Comparison of ENCODE assay signal across 24 cellular contexts in genomic region chr5:124714910-124715309, GRCh38.
"Had no signal": no experiment of that assay in that cellular context is flagged by ENCODE, and none has a peak within 500 bp of the region (broad histone marks: within the 10 kb centered on the region; RNA-seq: fewer than 3 reads in every experiment).

No MANE protein-coding gene starts in this region.

- H3K36me3 ChIP-seq: esophagus squamous epithelium, heart right ventricle, left lung, neutrophil, pancreas, sigmoid colon, stomach, thyroid gland, vagina had no signal

- H3K4me3 ChIP-seq: esophagus squamous epithelium, heart right ventricle, left lung, mucosa of descending colon, pancreas, sigmoid colon, stomach, thyroid gland, vagina had no signal

- DNase-seq: effector memory CD8-positive, alpha-beta T cell; erythroblast; esophagus squamous epithelium; foreskin melanocyte; glutamatergic neuron; heart right ventricle; hippocampal formation; left cardiac atrium; left lung; mesenchymal stem cell; mucosa of descending colon; naive B cell; pancreas; sigmoid colon; stimulated activated CD4-positive, alpha-beta T cell treated with anti-CD3 and anti-CD28 coated beads, Interleukin-2, amount 100 ng/mL, for 24 hours; stimulated activated CD4-positive, alpha-beta T cell treated with anti-CD3 and anti-CD28 coated beads, Interleukin-4, amount 100 ng/mL, for 24 hours; stimulated activated naive CD4-positive, alpha-beta T cell treated with Interleukin-2 at 50 U/mL for 16 hours; stomach; thyroid gland; trophoblast cell had no signal

- H3K9me3 ChIP-seq: esophagus squamous epithelium, heart right ventricle, left lung, mucosa of descending colon, neutrophil, pancreas, sigmoid colon, stomach, thyroid gland, vagina had no signal

- H3K27ac ChIP-seq: esophagus squamous epithelium, heart right ventricle, left lung, pancreas, sigmoid colon, stomach, thyroid gland, vagina had no signal

- ATAC-seq: effector memory CD8-positive, alpha-beta T cell; heart right ventricle; left cardiac atrium; left lung; mucosa of descending colon; natural killer cell treated with Interleukin-12 subunit alpha and Interleukin-12 subunit beta and Interleukin-15 and Interleukin-18, amount 100 ng/mL, for 72 hours; pancreas; stimulated activated effector memory CD8-positive, alpha-beta T cell treated with anti-CD3 and anti-CD28 coated beads, Interleukin-12 subunit alpha, Interleukin-12 subunit beta, amount 100 ng/mL, for 72 hours had no signal

- H3K27me3 ChIP-seq: esophagus squamous epithelium, heart right ventricle, left lung, neutrophil, pancreas, sigmoid colon, stomach, thyroid gland, vagina had no signal
